15 cellular contexts compared by ENCODE assay signal in the genomic region with DNA sequence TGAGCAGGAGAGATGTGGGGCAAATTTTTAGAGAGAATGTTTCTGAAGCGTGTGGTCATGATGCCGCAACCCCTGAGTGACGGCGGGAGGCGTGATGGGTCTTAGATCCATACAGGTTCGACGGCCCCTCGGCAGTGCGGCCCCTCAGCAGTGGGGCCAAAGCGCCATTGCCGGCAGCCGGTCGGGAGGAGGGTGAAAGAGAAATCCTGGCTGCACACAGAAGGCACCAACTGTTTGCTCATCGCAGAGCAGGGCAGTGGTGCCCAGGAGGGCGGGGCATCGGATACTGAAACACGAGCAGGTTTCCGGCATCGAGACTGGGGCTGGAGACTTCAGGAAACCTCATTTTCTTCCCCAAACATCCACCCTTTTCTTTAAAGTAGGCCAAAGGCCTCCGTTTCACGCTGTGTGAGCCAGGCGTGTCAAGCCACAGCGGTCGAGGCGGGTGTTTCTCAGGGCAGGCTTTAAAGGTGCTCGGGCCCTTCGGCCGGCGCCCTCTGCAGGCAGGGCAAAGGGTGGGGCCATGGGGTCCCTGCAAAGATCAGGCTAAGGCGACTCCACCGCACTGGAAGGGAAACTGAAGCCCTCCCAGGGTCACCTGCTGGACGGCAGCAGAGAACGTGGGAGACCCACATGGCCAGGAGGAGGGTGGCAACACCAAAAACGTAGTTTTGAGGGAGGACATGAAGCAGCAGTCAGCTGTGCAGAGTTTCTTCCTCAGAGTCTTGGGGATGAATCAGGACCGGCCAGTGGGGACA.
"Had no signal": no experiment of that assay in that cellular context is flagged by ENCODE, and none has a peak within 500 bp of the region (broad histone marks: within the 10 kb centered on the region; RNA-seq: fewer than 3 reads in every experiment).

No MANE protein-coding gene starts in this region.

- H3K27ac Mint-ChIP-seq: activated CD8-positive, alpha-beta memory T cell treated with anti-CD3 and anti-CD28 coated beads, Interleukin-2, amount 10 ng/mL, durations not matched to agents 7 days and 5 days; activated naive CD4-positive, alpha-beta T cell treated with anti-CD3 and anti-CD28 coated beads for 36 hours; activated T-cell treated with anti-CD3 and anti-CD28 coated beads, Interleukin-2, amount 50 U/mL, for 72 hours; naive thymus-derived CD8-positive, alpha-beta T cell had no signal

- H3K27me3 ChIP-seq: colonic mucosa, right lobe of liver had no signal

- H3K36me3 Mint-ChIP-seq: activated CD8-positive, alpha-beta memory T cell treated with anti-CD3 and anti-CD28 coated beads, Interleukin-2, amount 10 ng/mL, durations not matched to agents 7 days and 5 days; naive thymus-derived CD8-positive, alpha-beta T cell had no signal

- H3K9me3 ChIP-seq: colonic mucosa, prostate gland, right lobe of liver had no signal

- H3K4me3 Mint-ChIP-seq: activated CD8-positive, alpha-beta memory T cell treated with anti-CD3 and anti-CD28 coated beads, Interleukin-2, amount 10 ng/mL, durations not matched to agents 7 days and 5 days; activated naive CD4-positive, alpha-beta T cell treated with anti-CD3 and anti-CD28 coated beads for 36 hours; activated T-cell treated with anti-CD3 and anti-CD28 coated beads, Interleukin-2, amount 50 U/mL, for 72 hours; naive thymus-derived CD8-positive, alpha-beta T cell had no signal

- H3K36me3 ChIP-seq: cardiac muscle cell, colonic mucosa, prostate gland, right lobe of liver had no signal

- H3K9me3 Mint-ChIP-seq: activated naive CD4-positive, alpha-beta T cell treated with anti-CD3 and anti-CD28 coated beads for 36 hours; activated T-cell treated with anti-CD3 and anti-CD28 coated beads, Interleukin-2, amount 50 U/mL, for 72 hours; naive thymus-derived CD8-positive, alpha-beta T cell had no signal

- H3K27ac ChIP-seq: cardiac muscle cell, colonic mucosa, prostate gland, right lobe of liver had no signal

- H3K4me3 ChIP-seq: cardiac muscle cell, colonic mucosa, prostate gland, right lobe of liver had no signal

- DNase-seq: activated CD4-positive, alpha-beta T cell treated with anti-CD3 and anti-CD28 coated beads, Interleukin-2, amount 50 U/mL, for 4 hours; activated CD8-positive, alpha-beta memory T cell treated with anti-CD3 and anti-CD28 coated beads, Interleukin-2, amount 10 ng/mL, durations not matched to agents 7 days and 5 days; activated naive CD4-positive, alpha-beta T cell treated with anti-CD3 and anti-CD28 coated beads for 36 hours; activated T-cell treated with anti-CD3 and anti-CD28 coated beads, Interleukin-2, amount 50 U/mL, for 72 hours; colonic mucosa; effector memory CD4-positive, alpha-beta T cell; erythroblast; hippocampal formation; nucleus accumbens; stimulated activated CD4-positive, alpha-beta T cell treated with anti-CD3 and anti-CD28 coated beads, Interleukin-12 subunit alpha, Interleukin-12 subunit beta, amount 100 ng/mL, for 4 hours; stimulated activated naive CD4-positive, alpha-beta T cell had no signal

- ATAC-seq: activated CD8-positive, alpha-beta memory T cell treated with anti-CD3 and anti-CD28 coated beads, Interleukin-2, amount 10 ng/mL, durations not matched to agents 7 days and 5 days; activated T-cell treated with anti-CD3 and anti-CD28 coated beads, Interleukin-2, amount 50 U/mL, for 72 hours; naive thymus-derived CD8-positive, alpha-beta T cell; right lobe of liver had no signal

- H3K4me1 Mint-ChIP-seq: activated CD8-positive, alpha-beta memory T cell treated with anti-CD3 and anti-CD28 coated beads, Interleukin-2, amount 10 ng/mL, durations not matched to agents 7 days and 5 days had no signal

- H3K4me1 ChIP-seq: colonic mucosa, prostate gland, right lobe of liver had no signal
